ENCODE assay signal across 8 cellular contexts in genomic region chr6:26249959-26250805, GRCh38.
A peak's percentile ranks its signal among the peaks of the same experiment; 100 is the strongest.
DNase-seq lines count a peak whose midpoint lies in the region; TF ChIP-seq lines count a peak whose summit lies in the region.

No MANE protein-coding gene starts in this region.

- peak overlapping the region; percentile 98 for H3K27ac Mint-ChIP-seq in T-helper 2 cell treated with Interferon-gamma antibody and Interleukin-4, amounts not matched to agents 5 μg/mL and 100 μg/mL, for 36 hours

- H3K27ac ChIP-seq in spleen, result peak overlapping the region; percentile 90 to 96 (median 93)

- peaks cover 0 to 57% (median 32%) of the 10 kb centered on the region in 6 donors for H3K4me1 ChIP-seq in spleen

- intact Hi-C loops in spleen (cut with DNase I; ENCODE audit: low total_unique reads), result no loop called here

- TF ChIP-seq POLR2A in spleen (IDR thresholded peaks at IDR 0.05), result peak in 2 of 3 donors; percentile 20 to 84

- in situ Hi-C loops in astrocyte of the spinal cord (cut with HindIII; ENCODE audit: low sequenced_read_pairs), result no loop called here

- peaks cover 10% of the 10 kb centered on the region for H3K36me3 Mint-ChIP-seq in T-helper 2 cell treated with Interferon-gamma antibody and Interleukin-4, amounts not matched to agents 5 μg/mL and 100 μg/mL, for 36 hours (ENCODE audit: low read depth)

- H3K4me3 Mint-ChIP-seq in T-helper 2 cell treated with Interferon-gamma antibody and Interleukin-4, amounts not matched to agents 5 μg/mL and 100 μg/mL, for 36 hours, result peak overlapping the region; percentile 94

- no peaks in the 10 kb centered on the region for H3K36me3 ChIP-seq in spleen

- H3K4me3 ChIP-seq in astrocyte of the spinal cord (ENCODE audit: low read depth, low read length) (peak overlapping the region; percentile 87), iPS-18c (ENCODE audit: insufficient read depth, low read depth, low read length) (peak overlapping the region; percentile 61), spleen (peak overlapping the region; percentile 47 to 86 (median 53))

- H3K9me3 ChIP-seq in iPS-18c (ENCODE audit: control insufficient read depth, insufficient read depth, low read length), result no peaks in the 10 kb centered on the region
- H3K9me3 ChIP-seq in spleen, result no peaks in the 10 kb centered on the region

- H3K9me3 Mint-ChIP-seq in T-helper 2 cell treated with Interferon-gamma antibody and Interleukin-4, amounts not matched to agents 5 μg/mL and 100 μg/mL, for 36 hours, result no peaks in the 10 kb centered on the region

- DNase-seq in GF-D8 (lab: John Stamatoyannopoulos, UW) (peak; percentile 72), HCEC 1CT (peak; percentile 82), NCI-H128 (lab: John Stamatoyannopoulos, UW; ENCODE audit: unreplicated experiment) (peak; percentile 75), astrocyte of the spinal cord (ENCODE audit: low read depth, low spot score) (peak; percentile 88), spleen (peak; percentile 94), GM19238 (ENCODE audit: insufficient read length, low spot score) (no peak)
- DNase-seq in T-helper 2 cell treated with Interferon-gamma antibody and Interleukin-4, amounts not matched to agents 5 μg/mL and 100 μg/mL, for 36 hours (ENCODE audit: low spot score), result peak; percentile 73

- TF ChIP-seq CTCF in astrocyte of the spinal cord (IDR thresholded peaks at IDR 0.05; ENCODE audit: low read depth, low read length) (peak; percentile 41), spleen (IDR thresholded peaks at IDR 0.05 in 8 of 11, conservative IDR thresholded peaks at IDR 0.05 in 3 of 11) (peak in 10 of 11 experiments; percentile 20 to 64 (median 46))

- H3K27me3 ChIP-seq in spleen (replicated peaks in 1 of 7), result peaks cover 0 to 7% (median 0%) of the 10 kb centered on the region in 7 donors

- WGBS in spleen, 5 donors, result 0 to 2% (median 1%) methylated on average over 40 to 45 of the region's 45 CpGs

- H3K4me1 Mint-ChIP-seq in T-helper 2 cell treated with Interferon-gamma antibody and Interleukin-4, amounts not matched to agents 5 μg/mL and 100 μg/mL, for 36 hours (ENCODE audit: low read depth), result peaks cover 32% of the 10 kb centered on the region

- H3K27me3 Mint-ChIP-seq in T-helper 2 cell treated with Interferon-gamma antibody and Interleukin-4, amounts not matched to agents 5 μg/mL and 100 μg/mL, for 36 hours (ENCODE audit: low read depth), result no peaks in the 10 kb centered on the region
